Comparison of ENCODE assay signal across 11 cellular contexts in genomic region chr16:30841332-30841731, GRCh38. TPM values are rescaled to one million over a fixed set of nuclear protein-coding genes. Genes with fewer than 3 reads are reported as not detected.
"Had no signal": no experiment of that assay in that cellular context is flagged by ENCODE, and none has a peak within 500 bp of the region (broad histone marks: within the 10 kb centered on the region; RNA-seq: fewer than 3 reads in every experiment).

No MANE protein-coding gene starts in this region.

- H3K27ac Mint-ChIP-seq: GM23338, H9, HFFc6 had no signal

- H3K4me3 ChIP-seq: GM23338, K562 had no signal

- ATAC-seq: GM23338, K562 had no signal

- H3K9me3 Mint-ChIP-seq: HFFc6 had no signal

- FAIRE-seq: H1, H54, HTR-8/SVneo, K562 had no signal

- H3K4me3 Mint-ChIP-seq: GM23338, H9, HFFc6 had no signal

- DNase-seq: H9, HCEC 1CT, HFFc6, IMR-90, KG1 had no signal

RNA-seq across cellular contexts. Expression of gene CTF1, which starts 55.1 kb away (rescaled TPM):
- total RNA-seq: HT-29 had no signal
